ENCODE assay signal across 11 cellular contexts in genomic region chr2:144630459-144631215, GRCh38.
A peak's percentile ranks its signal among the peaks of the same experiment; 100 is the strongest.
DNase-seq lines count a peak whose midpoint lies in the region; ATAC-seq and TF ChIP-seq lines count a peak whose summit lies in the region.
"Had no signal": no experiment of that assay in that cellular context is flagged by ENCODE, and none has a peak within 500 bp of the region (broad histone marks: within the 10 kb centered on the region; RNA-seq: fewer than 3 reads in every experiment).

No MANE protein-coding gene starts in this region.

- DNase-seq in kidney tubule cell (ENCODE audit: low spot score) (peak; percentile 98), GM10248 (ENCODE audit: extremely low spot score) (no peak)
- no peak for DNase-seq in activated naive CD4-positive, alpha-beta T cell treated with Interleukin-2 at 50 U/mL for 16 hours
- no peak for DNase-seq in activated CD4-positive, alpha-beta T cell treated with anti-CD3 and anti-CD28 coated beads for 48 hours
- DNase-seq in stimulated activated naive CD4-positive, alpha-beta T cell treated with Interleukin-2 at 50 U/mL for 16 hours (lab: John Stamatoyannopoulos, UW), result no peak
- DNase-seq: DMS153, Karpas-422, T-helper 9 cell had no signal

- CTCF ChIA-PET in GM10248 (lab: Yijun Ruan, JAX), result interaction anchor here (1.2 kb wide), 1 partner anchor 11 kb away, joined by 3 read pairs; no protein-coding TSS in a partner anchor

- TF ChIP-seq CTCF in GM10248 (IDR thresholded peaks at IDR 0.05; ENCODE audit: control extremely low read depth, extremely low read depth, low read depth, missing control alignments), result no peak

- POLR2A ChIA-PET in GM10248 (lab: Yijun Ruan, JAX), result no interaction called here

- ATAC-seq in GM18861 (IDR thresholded peaks at IDR 0.05; ENCODE audit: unreplicated experiment) (peak; percentile 94), GM21576 (IDR thresholded peaks at IDR 0.05; ENCODE audit: unreplicated experiment) (peak; percentile 77), HG03378 (IDR thresholded peaks at IDR 0.05; ENCODE audit: unreplicated experiment) (peak; percentile 99)
